6 cellular contexts compared by ENCODE assay signal in the genomic region with DNA sequence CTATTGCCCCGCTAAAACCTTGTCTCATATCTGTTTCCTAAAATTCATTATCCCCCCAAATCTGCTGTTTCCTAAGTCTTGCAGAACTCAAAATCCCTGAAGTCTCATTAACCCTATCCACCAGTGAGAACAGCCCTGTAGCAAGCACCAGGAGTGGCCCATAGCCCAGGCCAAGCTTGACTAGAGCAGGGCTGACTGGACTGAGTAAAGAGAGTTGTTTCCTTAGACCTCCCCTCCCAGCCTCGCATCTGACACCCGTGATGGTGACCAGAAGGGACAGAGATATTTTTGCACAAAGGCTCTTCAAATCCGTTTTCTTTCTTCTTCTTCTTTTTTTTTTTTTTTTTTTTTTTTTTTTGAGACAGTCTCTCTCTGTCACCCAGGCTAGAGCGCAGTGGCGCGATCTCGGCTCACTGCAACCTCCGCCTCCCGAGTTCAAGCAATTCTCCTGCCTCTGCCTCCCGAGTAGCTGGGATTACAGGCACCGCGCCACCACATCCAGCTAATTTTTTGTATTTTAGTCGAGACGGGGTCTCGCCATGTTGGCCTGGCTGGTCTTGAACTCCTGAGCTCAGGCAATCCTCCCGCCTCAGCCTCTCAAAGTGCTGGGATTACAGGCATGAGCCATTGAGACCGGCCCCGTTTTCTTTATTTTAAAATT. TPM values are rescaled to one million over a fixed set of nuclear protein-coding genes. Genes with fewer than 3 reads are reported as not detected.
DNase-seq lines count a peak whose midpoint lies in the region; TF ChIP-seq lines count a peak whose summit lies in the region.
"Not testable (repeated sequence)": the region's sequence is repeated elsewhere in the genome, so short reads cannot be mapped to it uniquely, and the experiment has no call there.

No MANE protein-coding gene starts in this region.

- not testable (repeated sequence) for H3K4ac ChIP-seq in trophoblast cell (ENCODE audit: low read depth, low read length)

- H3K27me3 ChIP-seq in A673 (replicated peaks; ENCODE audit: insufficient read depth, low read depth, low read length, poor library complexity); trophoblast cell (ENCODE audit: insufficient read depth, low read length): not testable (repeated sequence)
- peaks cover 11% of the 10 kb centered on the region for H3K27me3 ChIP-seq in iPS-15b (ENCODE audit: control insufficient read depth, insufficient read depth, low read length)

- H3K79me1 ChIP-seq in trophoblast cell (ENCODE audit: low read length) = not testable (repeated sequence)

- not testable (repeated sequence) for DNase-seq in A673 (ENCODE audit: low spot score); HFFc6; T-helper 2 cell treated with Interferon-gamma antibody and Interleukin-4, amounts not matched to agents 5 μg/mL and 100 μg/mL, for 36 hours (ENCODE audit: low spot score); trophoblast cell

- not testable (repeated sequence) for H4K8ac ChIP-seq in trophoblast cell (ENCODE audit: low read depth, low read length)

- not testable (repeated sequence) for H3K36me3 ChIP-seq in A673 (ENCODE audit: insufficient read depth, low read length, poor library complexity, severe bottlenecking); iPS-15b (ENCODE audit: control insufficient read depth, insufficient read depth, low read length); trophoblast cell (ENCODE audit: control insufficient read depth in 1 of 2, insufficient read depth in 2 of 2, low read length in 2 of 2)

- POLR2A ChIA-PET in A673 (lab: Charles Lee; ENCODE audit: low non-redundant PET) = not testable (repeated sequence)

- H3K9me3 ChIP-seq in A673 (ENCODE audit: low read depth, low read length, poor library complexity, severe bottlenecking); iPS-15b (ENCODE audit: control insufficient read depth, insufficient read depth, low read length); trophoblast cell (ENCODE audit: insufficient read depth, low read depth, low read length): not testable (repeated sequence)

- H2BK5ac ChIP-seq in trophoblast cell (ENCODE audit: low read depth, low read length, poor library complexity) = not testable (repeated sequence)

- H3K4me1 Mint-ChIP-seq in HFFc6 (ENCODE audit: low read depth) (peaks cover 38% of the 10 kb centered on the region), brain (peaks cover 42% of the 10 kb centered on the region)
- H3K4me1 Mint-ChIP-seq in T-helper 2 cell treated with Interferon-gamma antibody and Interleukin-4, amounts not matched to agents 5 μg/mL and 100 μg/mL, for 36 hours (ENCODE audit: low read depth) = peaks cover 27% of the 10 kb centered on the region

- not testable (repeated sequence) for H3K4me1 ChIP-seq in A673 (ENCODE audit: insufficient read depth, low read length, poor library complexity, severe bottlenecking); iPS-15b (ENCODE audit: control insufficient read depth, insufficient read depth, low read length); trophoblast cell (ENCODE audit: control insufficient read depth in 1 of 2, insufficient read depth in 2 of 2, low read length in 2 of 2)

- not testable (repeated sequence) for H2AFZ ChIP-seq in trophoblast cell (ENCODE audit: insufficient read depth, low read length, poor library complexity)

- peak overlapping the region; percentile 55 for H3K23ac ChIP-seq in trophoblast cell (ENCODE audit: low read length)

- BruUV-seq in A673 (replicated peaks; lab: Mats Ljungman, UMichigan) = not testable (repeated sequence)

- CTCF ChIA-PET in A673 (lab: Charles Lee) = not testable (repeated sequence)

- not testable (repeated sequence) for H2AK5ac ChIP-seq in trophoblast cell (ENCODE audit: low read length)

- H3K27ac Mint-ChIP-seq in HFFc6 (peak overlapping the region; percentile 98), brain (peak overlapping the region; percentile 90 to 99 (median 96))
- H3K27ac Mint-ChIP-seq in T-helper 2 cell treated with Interferon-gamma antibody and Interleukin-4, amounts not matched to agents 5 μg/mL and 100 μg/mL, for 36 hours = peak overlapping the region; percentile 100

- H4K91ac ChIP-seq in trophoblast cell (ENCODE audit: low read depth, low read length) = not testable (repeated sequence)

- H2BK12ac ChIP-seq in trophoblast cell (ENCODE audit: low read length) = not testable (repeated sequence)

- not testable (repeated sequence) for H3K36me3 Mint-ChIP-seq in HFFc6 (ENCODE audit: low read depth); brain
- H3K36me3 Mint-ChIP-seq in T-helper 2 cell treated with Interferon-gamma antibody and Interleukin-4, amounts not matched to agents 5 μg/mL and 100 μg/mL, for 36 hours (ENCODE audit: low read depth) = peaks cover 16% of the 10 kb centered on the region

- H3K9ac ChIP-seq in iPS-15b (ENCODE audit: low read depth, low read length); trophoblast cell (ENCODE audit: low read length): not testable (repeated sequence)

- intact Hi-C loops in A673 (cut with micrococcal nuclease; ENCODE audit: unreplicated experiment) = not testable (repeated sequence)

- H4K12ac ChIP-seq in trophoblast cell (ENCODE audit: low read depth, low read length) = not testable (repeated sequence)

- WGBS in trophoblast cell (ENCODE audit: extremely low coverage, insufficient coverage, insufficient read length) = no CpG with 5 or more reads among the region's 19 CpGs

- not testable (repeated sequence) for H3K4me2 ChIP-seq in trophoblast cell (ENCODE audit: low read length)

- not testable (repeated sequence) for H3K14ac ChIP-seq in trophoblast cell (ENCODE audit: low read length)

- peak overlapping the region; percentile 72 for H3K4me3 ChIP-seq in A673 (ENCODE audit: low read depth, low read length, poor library complexity, severe bottlenecking)
- peak overlapping the region; percentile 89 for H3K4me3 ChIP-seq in iPS-15b (ENCODE audit: low read depth, low read length)
- H3K4me3 ChIP-seq in trophoblast cell (ENCODE audit: low read depth, low read length) = not testable (repeated sequence)

- TF ChIP-seq CTCF in A673 (conservative IDR thresholded peaks at IDR 0.05; ENCODE audit: low read depth, low read length); HFFc6 (IDR thresholded peaks at IDR 0.05); brain (conservative IDR thresholded peaks at IDR 0.05): not testable (repeated sequence)

- H3K9me3 Mint-ChIP-seq in HFFc6; T-helper 2 cell treated with Interferon-gamma antibody and Interleukin-4, amounts not matched to agents 5 μg/mL and 100 μg/mL, for 36 hours; brain: not testable (repeated sequence)

- H3K4me3 Mint-ChIP-seq in HFFc6 (peak overlapping the region; percentile 98), brain (peak overlapping the region; percentile 94 to 100 (median 99))
- peak overlapping the region; percentile 100 for H3K4me3 Mint-ChIP-seq in T-helper 2 cell treated with Interferon-gamma antibody and Interleukin-4, amounts not matched to agents 5 μg/mL and 100 μg/mL, for 36 hours

- H3K27ac ChIP-seq in A673 (ENCODE audit: low read depth, low read length, poor library complexity, severe bottlenecking); trophoblast cell (ENCODE audit: low read depth, low read length): not testable (repeated sequence)

- not testable (repeated sequence) for H3K79me2 ChIP-seq in trophoblast cell (ENCODE audit: control insufficient read depth, insufficient read depth, low read length, poor library complexity)

- H3K27me3 Mint-ChIP-seq in HFFc6 (ENCODE audit: insufficient read depth); T-helper 2 cell treated with Interferon-gamma antibody and Interleukin-4, amounts not matched to agents 5 μg/mL and 100 μg/mL, for 36 hours (ENCODE audit: low read depth); brain: not testable (repeated sequence)

- not testable (repeated sequence) for H2BK120ac ChIP-seq in trophoblast cell (ENCODE audit: insufficient read depth, low read length, poor library complexity)

- not testable (repeated sequence) for H3K18ac ChIP-seq in trophoblast cell (ENCODE audit: low read length)

RNA-seq across cellular contexts. Expression of a gene that starts 0.8 kb away (rescaled TPM):
- total RNA-seq in A673 (2021) = 1.6 and 1.9 TPM in 2 replicates
- 1 to 10 TPM in 5 of 6 experiments, under 1 TPM in 1; 0.53 to 2.3 (median 1.4) TPM for total RNA-seq in HFFc6 (2021; fragmentation: NEBNext Ultra II Directional; extraction: Animal tissue kit (Norgen Biotek cat#: 25700))
- 9.9 TPM for polyA plus RNA-seq in brain (ENCODE audit: insufficient read depth, low read depth, low replicate concordance)
- polyA plus RNA-seq in trophoblast cell (2013) = 0.29 and 0.31 TPM in 2 replicates

RNA-seq across cellular contexts. Expression of a gene that starts 1.0 kb away (rescaled TPM):
- 41.1 and 51.1 TPM in 2 replicates for total RNA-seq in A673 (2021)
- total RNA-seq in HFFc6 (2021; fragmentation: NEBNext Ultra II Directional; extraction: Animal tissue kit (Norgen Biotek cat#: 25700)) = 10 to 100 TPM; 30.7 to 37.7 (median 33.4) TPM
- 95.5 TPM for polyA plus RNA-seq in brain (ENCODE audit: insufficient read depth, low read depth, low replicate concordance)
- 4.7 TPM in 2 replicates for polyA plus RNA-seq in trophoblast cell (2013)

RNA-seq across cellular contexts. Expression of a gene that starts 21.2 kb away (rescaled TPM):
- total RNA-seq in A673 (2021) = 27.0 and 29.6 TPM in 2 replicates
- 10 to 100 TPM; 12.7 to 14.8 (median 13.6) TPM for total RNA-seq in HFFc6 (2021; fragmentation: NEBNext Ultra II Directional; extraction: Animal tissue kit (Norgen Biotek cat#: 25700))
- polyA plus RNA-seq in brain (ENCODE audit: insufficient read depth, low read depth, low replicate concordance) = 58.0 TPM
- 44.2 and 46.2 TPM in 2 replicates for polyA plus RNA-seq in trophoblast cell (2013)

RNA-seq across cellular contexts. Expression of a gene that starts 34.3 kb away (rescaled TPM):
- 29.9 and 34.9 TPM in 2 replicates for total RNA-seq in A673 (2021)
- 10 to 100 TPM; 18.4 to 26.9 (median 21.4) TPM for total RNA-seq in HFFc6 (2021; fragmentation: NEBNext Ultra II Directional; extraction: Animal tissue kit (Norgen Biotek cat#: 25700))
- polyA plus RNA-seq in brain (ENCODE audit: insufficient read depth, low read depth, low replicate concordance) = 31.9 TPM
- polyA plus RNA-seq in trophoblast cell (2013) = 22.8 and 23.3 TPM in 2 replicates

RNA-seq across cellular contexts. Expression of a gene that starts 37.7 kb away (rescaled TPM):
- total RNA-seq in A673 (2021) = 37.9 and 53.6 TPM in 2 replicates
- 10 to 100 TPM; 51.0 to 73.1 (median 56.7) TPM for total RNA-seq in HFFc6 (2021; fragmentation: NEBNext Ultra II Directional; extraction: Animal tissue kit (Norgen Biotek cat#: 25700))
- polyA plus RNA-seq in brain (ENCODE audit: insufficient read depth, low read depth, low replicate concordance) = 177 TPM
- polyA plus RNA-seq in trophoblast cell (2013) = 80.5 and 81.5 TPM in 2 replicates
